Comparison of ENCODE assay signal across 40 cellular contexts in genomic region chr6:6399568-6399967, GRCh38.
"Had no signal": no experiment of that assay in that cellular context is flagged by ENCODE, and none has a peak within 500 bp of the region (broad histone marks: within the 10 kb centered on the region; RNA-seq: fewer than 3 reads in every experiment).

No MANE protein-coding gene starts in this region.

- H3K4me3 ChIP-seq: adrenal gland, ascending aorta, body of pancreas, breast epithelium, cardiac muscle cell had no signal

- H3K27me3 Mint-ChIP-seq: activated naive CD8-positive, alpha-beta T cell; activated naive CD8-positive, alpha-beta T cell treated with anti-CD3 and anti-CD28 coated beads for 36 hours; brain had no signal

- H3K9me3 ChIP-seq: adrenal gland, ascending aorta, body of pancreas, breast epithelium had no signal

- H3K4me1 Mint-ChIP-seq: activated naive CD4-positive, alpha-beta T cell treated with anti-CD3 and anti-CD28 coated beads, Interleukin-2, amount 10 ng/mL, durations not matched to agents 7 days and 5 days; activated naive CD4-positive, alpha-beta T cell treated with anti-CD3 and anti-CD28 coated beads, Interleukin-2, amount 50 U/mL, for 24 hours; activated naive CD8-positive, alpha-beta T cell treated with anti-CD3 and anti-CD28 coated beads, Interleukin-2, amount 50 U/mL, for 24 hours; activated T-helper 17 cell treated with anti-CD3 and anti-CD28 coated beads, Interleukin-2, amount 50 U/mL, for 72 hours; brain; central memory CD8-positive, alpha-beta T cell had no signal

- ATAC-seq: activated naive CD4-positive, alpha-beta T cell treated with anti-CD3 and anti-CD28 coated beads, Interleukin-2, amount 50 U/mL, for 72 hours; activated naive CD8-positive, alpha-beta T cell treated with anti-CD3 and anti-CD28 coated beads, Interleukin-2, amount 50 U/mL, for 24 hours; activated T-cell treated with anti-CD3 and anti-CD28 coated beads, Interleukin-2, amount 50 U/mL, for 4 hours; activated T-cell treated with anti-CD3 and anti-CD28 coated beads, Interleukin-2, amount 50 U/mL, for 72 hours; activated T-helper 17 cell treated with anti-CD3 and anti-CD28 coated beads, Interleukin-2, amount 50 U/mL, for 72 hours; body of pancreas had no signal

- H3K27ac ChIP-seq: adrenal gland, ascending aorta, body of pancreas, brain microvascular endothelial cell, breast epithelium, cardiac muscle cell had no signal

- H3K4me1 ChIP-seq: adrenal gland, ascending aorta, body of pancreas, breast epithelium had no signal

- DNase-seq: activated effector memory CD4-positive, alpha-beta T cell treated with anti-CD3 and anti-CD28 coated beads, Interleukin-2, amount 50 U/mL, for 16 hours; activated effector memory CD4-positive, alpha-beta T cell treated with Interleukin-2 at 50 U/mL for 16 hours; activated gamma-delta T cell; activated gamma-delta T cell treated with Interleukin-2 at 50 U/mL for 16 hours; activated naive CD4-positive, alpha-beta T cell; activated naive CD4-positive, alpha-beta T cell treated with anti-CD3 and anti-CD28 coated beads for 36 hours; activated naive CD4-positive, alpha-beta T cell treated with anti-CD3 and anti-CD28 coated beads, Interleukin-2, amount 10 ng/mL, durations not matched to agents 7 days and 5 days; activated naive CD4-positive, alpha-beta T cell treated with anti-CD3 and anti-CD28 coated beads, Interleukin-2, amount 50 U/mL, for 16 hours; activated naive CD4-positive, alpha-beta T cell treated with Interleukin-2 at 50 U/mL for 16 hours; activated naive CD8-positive, alpha-beta T cell treated with anti-CD3 and anti-CD28 coated beads for 36 hours; activated naive CD8-positive, alpha-beta T cell treated with anti-CD3 and anti-CD28 coated beads, Interleukin-2, amount 10 ng/mL, durations not matched to agents 7 days and 5 days; activated naive CD8-positive, alpha-beta T cell treated with anti-CD3 and anti-CD28 coated beads, Interleukin-2, amount 50 U/mL, for 24 hours; activated T-cell treated with anti-CD3 and anti-CD28 coated beads, Interleukin-2, amount 50 U/mL, for 1 hour; activated T-cell treated with anti-CD3 and anti-CD28 coated beads, Interleukin-2, amount 50 U/mL, for 24 hours; activated T-cell treated with anti-CD3 and anti-CD28 coated beads, Interleukin-2, amount 50 U/mL, for 4 hours; activated T-cell treated with anti-CD3 and anti-CD28 coated beads, Interleukin-2, amount 50 U/mL, for 48 hours; activated T-cell treated with anti-CD3 and anti-CD28 coated beads, Interleukin-2, amount 50 U/mL, for 72 hours; adrenal gland; amniotic stem cell; amygdala; anterior cingulate cortex; aorta; body of pancreas; brain microvascular endothelial cell; caudate nucleus; central memory CD4-positive, alpha-beta T cell; cerebellar nuclear complex had no signal

- H3K36me3 ChIP-seq: adrenal gland, ascending aorta, brain microvascular endothelial cell, breast epithelium, cardiac muscle cell had no signal

- FAIRE-seq: astrocyte, bronchial epithelial cell had no signal

- H3K4me3 Mint-ChIP-seq: activated naive CD4-positive, alpha-beta T cell treated with anti-CD3 and anti-CD28 coated beads for 36 hours; activated naive CD4-positive, alpha-beta T cell treated with anti-CD3 and anti-CD28 coated beads, Interleukin-2, amount 10 ng/mL, durations not matched to agents 7 days and 5 days; activated naive CD4-positive, alpha-beta T cell treated with anti-CD3 and anti-CD28 coated beads, Interleukin-2, amount 50 U/mL, for 24 hours; activated naive CD8-positive, alpha-beta T cell; activated naive CD8-positive, alpha-beta T cell treated with anti-CD3 and anti-CD28 coated beads for 36 hours; activated naive CD8-positive, alpha-beta T cell treated with anti-CD3 and anti-CD28 coated beads, Interleukin-2, amount 10 ng/mL, durations not matched to agents 7 days and 5 days; activated naive CD8-positive, alpha-beta T cell treated with anti-CD3 and anti-CD28 coated beads, Interleukin-2, amount 50 U/mL, for 24 hours; activated T-cell treated with anti-CD3 and anti-CD28 coated beads, Interleukin-2, amount 50 U/mL, for 24 hours; activated T-cell treated with anti-CD3 and anti-CD28 coated beads, Interleukin-2, amount 50 U/mL, for 4 hours; activated T-cell treated with anti-CD3 and anti-CD28 coated beads, Interleukin-2, amount 50 U/mL, for 72 hours; activated T-helper 1 cell treated with anti-CD3 and anti-CD28 coated beads, Interleukin-12 subunit alpha, Interleukin-12 subunit beta, Interleukin-2, Interleukin-4 antibody, amounts not matched to agents 30 ng/mL and 10 ng/mL and 1 ng/mL, durations not matched to agents 14 hours and 24 hours and 36 hours; activated T-helper 17 cell treated with anti-CD3 and anti-CD28 coated beads, Interleukin-2, amount 50 U/mL, for 72 hours; brain; central memory CD8-positive, alpha-beta T cell had no signal

- H3K9me3 Mint-ChIP-seq: activated naive CD4-positive, alpha-beta T cell treated with anti-CD3 and anti-CD28 coated beads for 36 hours; activated naive CD4-positive, alpha-beta T cell treated with anti-CD3 and anti-CD28 coated beads, Interleukin-2, amount 10 ng/mL, durations not matched to agents 7 days and 5 days; activated naive CD4-positive, alpha-beta T cell treated with anti-CD3 and anti-CD28 coated beads, Interleukin-2, amount 50 U/mL, for 24 hours; activated naive CD4-positive, alpha-beta T cell treated with anti-CD3 and anti-CD28 coated beads, Interleukin-2, amount 50 U/mL, for 72 hours; activated naive CD8-positive, alpha-beta T cell treated with anti-CD3 and anti-CD28 coated beads for 36 hours; activated naive CD8-positive, alpha-beta T cell treated with anti-CD3 and anti-CD28 coated beads, Interleukin-2, amount 50 U/mL, for 24 hours; activated T-cell treated with anti-CD3 and anti-CD28 coated beads, Interleukin-2, amount 50 U/mL, for 24 hours; activated T-cell treated with anti-CD3 and anti-CD28 coated beads, Interleukin-2, amount 50 U/mL, for 4 hours; activated T-helper 1 cell treated with anti-CD3 and anti-CD28 coated beads, Interleukin-12 subunit alpha, Interleukin-12 subunit beta, Interleukin-2, Interleukin-4 antibody, amounts not matched to agents 30 ng/mL and 10 ng/mL and 1 ng/mL, durations not matched to agents 14 hours and 24 hours and 36 hours; activated T-helper 2 cell treated with anti-CD3 and anti-CD28 coated beads, Interferon-gamma antibody, Interleukin-2, Interleukin-4, amounts not matched to agents 10 μg/mL and 5 μg/mL and 100 μg/mL, durations not matched to agents 14 hours and 24 hours and 36 hours; brain; central memory CD8-positive, alpha-beta T cell had no signal

- H3K36me3 Mint-ChIP-seq: activated naive CD4-positive, alpha-beta T cell treated with anti-CD3 and anti-CD28 coated beads, Interleukin-2, amount 10 ng/mL, durations not matched to agents 7 days and 5 days; activated naive CD4-positive, alpha-beta T cell treated with anti-CD3 and anti-CD28 coated beads, Interleukin-2, amount 50 U/mL, for 72 hours; activated naive CD8-positive, alpha-beta T cell; activated naive CD8-positive, alpha-beta T cell treated with anti-CD3 and anti-CD28 coated beads for 36 hours; activated naive CD8-positive, alpha-beta T cell treated with anti-CD3 and anti-CD28 coated beads, Interleukin-2, amount 10 ng/mL, durations not matched to agents 7 days and 5 days; brain had no signal

- H3K27me3 ChIP-seq: adrenal gland, ascending aorta, body of pancreas, brain microvascular endothelial cell, breast epithelium, cardiac muscle cell had no signal

- H3K27ac Mint-ChIP-seq: activated naive CD4-positive, alpha-beta T cell treated with anti-CD3 and anti-CD28 coated beads for 36 hours; activated naive CD4-positive, alpha-beta T cell treated with anti-CD3 and anti-CD28 coated beads, Interleukin-2, amount 10 ng/mL, durations not matched to agents 7 days and 5 days; activated naive CD4-positive, alpha-beta T cell treated with anti-CD3 and anti-CD28 coated beads, Interleukin-2, amount 50 U/mL, for 24 hours; activated naive CD4-positive, alpha-beta T cell treated with anti-CD3 and anti-CD28 coated beads, Interleukin-2, amount 50 U/mL, for 72 hours; activated naive CD8-positive, alpha-beta T cell; activated naive CD8-positive, alpha-beta T cell treated with anti-CD3 and anti-CD28 coated beads for 36 hours; activated naive CD8-positive, alpha-beta T cell treated with anti-CD3 and anti-CD28 coated beads, Interleukin-2, amount 10 ng/mL, durations not matched to agents 7 days and 5 days; activated naive CD8-positive, alpha-beta T cell treated with anti-CD3 and anti-CD28 coated beads, Interleukin-2, amount 50 U/mL, for 24 hours; activated T-cell treated with anti-CD3 and anti-CD28 coated beads, Interleukin-2, amount 50 U/mL, for 24 hours; activated T-cell treated with anti-CD3 and anti-CD28 coated beads, Interleukin-2, amount 50 U/mL, for 72 hours; activated T-helper 1 cell treated with anti-CD3 and anti-CD28 coated beads, Interleukin-12 subunit alpha, Interleukin-12 subunit beta, Interleukin-2, Interleukin-4 antibody, amounts not matched to agents 30 ng/mL and 10 ng/mL and 1 ng/mL, durations not matched to agents 14 hours and 24 hours and 36 hours; activated T-helper 17 cell treated with anti-CD3 and anti-CD28 coated beads, Interleukin-2, amount 50 U/mL, for 72 hours; activated T-helper 2 cell treated with anti-CD3 and anti-CD28 coated beads, Interferon-gamma antibody, Interleukin-2, Interleukin-4, amounts not matched to agents 10 μg/mL and 5 μg/mL and 100 μg/mL, durations not matched to agents 14 hours and 24 hours and 36 hours; brain had no signal
